Comparison of ENCODE assay signal across 1 cellular context in the genomic region with DNA sequence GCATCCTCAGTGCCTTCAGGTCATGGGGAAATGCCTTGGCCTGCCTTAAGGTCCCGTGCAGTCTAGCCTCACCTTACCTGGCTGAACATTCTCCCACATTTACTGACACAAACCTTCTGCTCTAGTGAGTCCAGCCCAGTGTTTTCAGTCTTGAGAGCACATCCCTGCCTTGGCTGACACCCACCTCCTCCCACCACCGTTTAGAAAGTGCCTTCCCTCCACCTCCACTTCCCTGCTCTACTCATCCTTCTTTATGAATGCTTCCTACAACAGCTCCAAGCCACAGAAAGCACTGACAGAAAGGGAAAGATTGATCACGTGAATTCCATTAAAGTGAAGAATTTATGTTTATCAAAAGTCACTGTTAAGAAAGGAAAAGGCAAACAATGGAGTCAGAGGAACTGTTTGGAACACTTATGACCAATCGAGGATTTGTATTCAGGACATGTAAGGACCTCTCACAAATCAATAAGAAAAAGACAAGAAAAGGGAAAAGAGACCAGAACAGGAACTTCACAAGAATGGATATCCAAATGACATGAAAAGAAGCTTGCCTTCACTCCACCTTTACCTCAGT.
TF ChIP-seq lines count a peak whose summit lies in the region.

No MANE protein-coding gene starts in this region.

TF ChIP-seq in SK-N-SH treated with all-trans-retinoic acid at 6 μM for 48 hours, 23 proteins besides CTCF, POLR2A, EP300 and RAD21 (continued from another document):
- TF ChIP-seq, protein P1, sequence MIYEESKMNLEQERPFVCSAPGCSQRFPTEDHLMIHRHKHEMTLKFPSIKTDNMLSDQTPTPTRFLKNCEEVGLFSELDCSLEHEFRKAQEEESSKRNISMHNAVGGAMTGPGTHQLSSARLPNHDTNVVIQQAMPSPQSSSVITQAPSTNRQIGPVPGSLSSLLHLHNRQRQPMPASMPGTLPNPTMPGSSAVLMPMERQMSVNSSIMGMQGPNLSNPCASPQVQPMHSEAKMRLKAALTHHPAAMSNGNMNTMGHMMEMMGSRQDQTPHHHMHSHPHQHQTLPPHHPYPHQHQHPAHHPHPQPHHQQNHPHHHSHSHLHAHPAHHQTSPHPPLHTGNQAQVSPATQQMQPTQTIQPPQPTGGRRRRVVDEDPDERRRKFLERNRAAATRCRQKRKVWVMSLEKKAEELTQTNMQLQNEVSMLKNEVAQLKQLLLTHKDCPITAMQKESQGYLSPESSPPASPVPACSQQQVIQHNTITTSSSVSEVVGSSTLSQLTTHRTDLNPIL (CRISPR knock-in tag; IDR thresholded peaks at IDR 0.05; ENCODE audit: low read depth) = no peak
- no peak for TF ChIP-seq ZNF70 (CRISPR knock-in tag; IDR thresholded peaks at IDR 0.05)
- TF ChIP-seq ZNF8 (CRISPR knock-in tag; IDR thresholded peaks at IDR 0.05) = no peak
